In genomic region chr11:64231536-64231935, GRCh38 we compare ENCODE assay signal across 3 cellular contexts.
TF ChIP-seq lines count a peak whose summit lies in the region.

No MANE protein-coding gene starts in this region.

TF ChIP-seq in SK-N-SH, 30 proteins besides CTCF, POLR2A, EP300 and RAD21:
- TF ChIP-seq, protein P1, sequence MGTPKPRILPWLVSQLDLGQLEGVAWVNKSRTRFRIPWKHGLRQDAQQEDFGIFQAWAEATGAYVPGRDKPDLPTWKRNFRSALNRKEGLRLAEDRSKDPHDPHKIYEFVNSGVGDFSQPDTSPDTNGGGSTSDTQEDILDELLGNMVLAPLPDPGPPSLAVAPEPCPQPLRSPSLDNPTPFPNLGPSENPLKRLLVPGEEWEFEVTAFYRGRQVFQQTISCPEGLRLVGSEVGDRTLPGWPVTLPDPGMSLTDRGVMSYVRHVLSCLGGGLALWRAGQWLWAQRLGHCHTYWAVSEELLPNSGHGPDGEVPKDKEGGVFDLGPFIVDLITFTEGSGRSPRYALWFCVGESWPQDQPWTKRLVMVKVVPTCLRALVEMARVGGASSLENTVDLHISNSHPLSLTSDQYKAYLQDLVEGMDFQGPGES (IDR thresholded peaks at IDR 0.05; ENCODE audit: low read depth, low read length) = no peak
- TF ChIP-seq FOSL2 (IDR thresholded peaks at IDR 0.05; ENCODE audit: borderline replicate concordance, low read depth) (no peak), YY1 (IDR thresholded peaks at IDR 0.05; ENCODE audit: low read depth) (no peak), FOXJ3 (CRISPR knock-in tag; IDR thresholded peaks at IDR 0.05) (no peak), NFIC (IDR thresholded peaks at IDR 0.05; ENCODE audit: borderline replicate concordance) (no peak), RXRA (IDR thresholded peaks at IDR 0.05; ENCODE audit: borderline replicate concordance, low read depth) (no peak), ELF1 (IDR thresholded peaks at IDR 0.05) (no peak), REST (IDR thresholded peaks at IDR 0.05; ENCODE audit: low read depth, low read length) (no peak), SMC3 (IDR thresholded peaks at IDR 0.05; ENCODE audit: low read depth, low read length) (no peak), TCF12 (IDR thresholded peaks at IDR 0.05) (no peak), FOXM1 (IDR thresholded peaks at IDR 0.05; ENCODE audit: low read depth) (no peak), NRF1 (IDR thresholded peaks at IDR 0.05; ENCODE audit: low read depth, low read length) (no peak), TAF1 (IDR thresholded peaks at IDR 0.05; ENCODE audit: borderline replicate concordance, low read depth, low read length) (no peak), TEAD4 (IDR thresholded peaks at IDR 0.05; ENCODE audit: borderline replicate concordance, insufficient read depth) (no peak), SIN3A (IDR thresholded peaks at IDR 0.05; ENCODE audit: borderline replicate concordance, low read depth, low read length) (no peak), RCOR1 (IDR thresholded peaks at IDR 0.05; ENCODE audit: low read length) (no peak), MXI1 (IDR thresholded peaks at IDR 0.05; ENCODE audit: low read depth, low read length) (no peak)
- TF ChIP-seq, protein P2, sequence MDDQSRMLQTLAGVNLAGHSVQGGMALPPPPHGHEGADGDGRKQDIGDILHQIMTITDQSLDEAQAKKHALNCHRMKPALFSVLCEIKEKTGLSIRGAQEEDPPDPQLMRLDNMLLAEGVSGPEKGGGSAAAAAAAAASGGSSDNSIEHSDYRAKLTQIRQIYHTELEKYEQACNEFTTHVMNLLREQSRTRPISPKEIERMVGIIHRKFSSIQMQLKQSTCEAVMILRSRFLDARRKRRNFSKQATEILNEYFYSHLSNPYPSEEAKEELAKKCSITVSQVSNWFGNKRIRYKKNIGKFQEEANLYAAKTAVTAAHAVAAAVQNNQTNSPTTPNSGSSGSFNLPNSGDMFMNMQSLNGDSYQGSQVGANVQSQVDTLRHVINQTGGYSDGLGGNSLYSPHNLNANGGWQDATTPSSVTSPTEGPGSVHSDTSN (IDR thresholded peaks at IDR 0.05) = no peak

TF ChIP-seq in SK-N-SH treated with all-trans-retinoic acid at 6 μM for 48 hours, 23 proteins besides CTCF, POLR2A, EP300 and RAD21:
- TF ChIP-seq PATZ1 (CRISPR knock-in tag; IDR thresholded peaks at IDR 0.05; ENCODE audit: borderline replicate concordance) (no peak), ARNTL (CRISPR knock-in tag; IDR thresholded peaks at IDR 0.05; ENCODE audit: borderline replicate concordance, low read depth) (no peak), ZNF8 (CRISPR knock-in tag; IDR thresholded peaks at IDR 0.05) (no peak), ISL1 (CRISPR knock-in tag; IDR thresholded peaks at IDR 0.05) (no peak), ESRRG (CRISPR knock-in tag; IDR thresholded peaks at IDR 0.05) (no peak), TSHZ2 (CRISPR knock-in tag; IDR thresholded peaks at IDR 0.05) (no peak), ZFP3 (CRISPR knock-in tag; IDR thresholded peaks at IDR 0.05) (no peak), RARB (CRISPR knock-in tag; IDR thresholded peaks at IDR 0.05) (no peak), SNAI2 (CRISPR knock-in tag; IDR thresholded peaks at IDR 0.05) (no peak), ZNF70 (CRISPR knock-in tag; IDR thresholded peaks at IDR 0.05) (no peak), OSR1 (CRISPR knock-in tag; IDR thresholded peaks at IDR 0.05) (no peak), BACH2 (CRISPR knock-in tag; IDR thresholded peaks at IDR 0.05; ENCODE audit: borderline replicate concordance) (no peak), TCF4 (CRISPR knock-in tag; IDR thresholded peaks at IDR 0.05; ENCODE audit: borderline replicate concordance) (no peak)
- TF ChIP-seq, protein P3, sequence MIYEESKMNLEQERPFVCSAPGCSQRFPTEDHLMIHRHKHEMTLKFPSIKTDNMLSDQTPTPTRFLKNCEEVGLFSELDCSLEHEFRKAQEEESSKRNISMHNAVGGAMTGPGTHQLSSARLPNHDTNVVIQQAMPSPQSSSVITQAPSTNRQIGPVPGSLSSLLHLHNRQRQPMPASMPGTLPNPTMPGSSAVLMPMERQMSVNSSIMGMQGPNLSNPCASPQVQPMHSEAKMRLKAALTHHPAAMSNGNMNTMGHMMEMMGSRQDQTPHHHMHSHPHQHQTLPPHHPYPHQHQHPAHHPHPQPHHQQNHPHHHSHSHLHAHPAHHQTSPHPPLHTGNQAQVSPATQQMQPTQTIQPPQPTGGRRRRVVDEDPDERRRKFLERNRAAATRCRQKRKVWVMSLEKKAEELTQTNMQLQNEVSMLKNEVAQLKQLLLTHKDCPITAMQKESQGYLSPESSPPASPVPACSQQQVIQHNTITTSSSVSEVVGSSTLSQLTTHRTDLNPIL (CRISPR knock-in tag; IDR thresholded peaks at IDR 0.05; ENCODE audit: low read depth) = no peak
- TF ChIP-seq, protein P4, sequence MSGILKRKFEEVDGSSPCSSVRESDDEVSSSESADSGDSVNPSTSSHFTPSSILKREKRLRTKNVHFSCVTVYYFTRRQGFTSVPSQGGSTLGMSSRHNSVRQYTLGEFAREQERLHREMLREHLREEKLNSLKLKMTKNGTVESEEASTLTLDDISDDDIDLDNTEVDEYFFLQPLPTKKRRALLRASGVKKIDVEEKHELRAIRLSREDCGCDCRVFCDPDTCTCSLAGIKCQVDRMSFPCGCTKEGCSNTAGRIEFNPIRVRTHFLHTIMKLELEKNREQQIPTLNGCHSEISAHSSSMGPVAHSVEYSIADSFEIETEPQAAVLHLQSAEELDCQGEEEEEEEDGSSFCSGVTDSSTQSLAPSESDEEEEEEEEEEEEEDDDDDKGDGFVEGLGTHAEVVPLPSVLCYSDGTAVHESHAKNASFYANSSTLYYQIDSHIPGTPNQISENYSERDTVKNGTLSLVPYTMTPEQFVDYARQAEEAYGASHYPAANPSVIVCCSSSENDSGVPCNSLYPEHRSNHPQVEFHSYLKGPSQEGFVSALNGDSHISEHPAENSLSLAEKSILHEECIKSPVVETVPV (CRISPR knock-in tag; IDR thresholded peaks at IDR 0.05) = no peak

TF ChIP-seq in GM12878, 131 proteins besides CTCF, POLR2A, EP300 and RAD21:
- TF ChIP-seq USF2 (IDR thresholded peaks at IDR 0.05; ENCODE audit: borderline replicate concordance, low read depth, low read length) = no peak
